10 cellular contexts compared by ENCODE assay signal in genomic region chr7:105532709-105533460, GRCh38. TPM values are rescaled to one million over a fixed set of nuclear protein-coding genes. Genes with fewer than 3 reads are reported as not detected.
DNase-seq lines count a peak whose midpoint lies in the region; ATAC-seq, FAIRE-seq and TF ChIP-seq lines count a peak whose summit lies in the region.
"Had no signal": no experiment of that assay in that cellular context is flagged by ENCODE, and none has a peak within 500 bp of the region (broad histone marks: within the 10 kb centered on the region; RNA-seq: fewer than 3 reads in every experiment).

No MANE protein-coding gene starts in this region.

- no peak overlapping the region for H3K4ac ChIP-seq in mesendoderm (ENCODE audit: low read depth, low read length)

- CTCF ChIA-PET in K562 (lab: Yijun Ruan, JAX; ENCODE audit: low intra/inter-chr PET ratio), result interaction anchor here (0.6 kb wide), 1 partner anchor 521 kb away, joined by 3 read pairs; no protein-coding TSS in a partner anchor

- intact Hi-C loops in heart left ventricle (cut with DNase I) (loop anchor here in 1 of 10 donors (1.0 kb wide), 1 partner anchor 11 kb away; the partner anchor contains the start of gene PUS7), Right ventricle myocardium inferior (cut with DNase I) (no loop called here), K562 (cut with micrococcal nuclease) (no loop called here)

- 33 to 41% (median 35%) methylated on average over 11 to 12 of the region's 12 CpGs for WGBS in heart left ventricle, 4 donors
- WGBS in K562 (ENCODE audit: insufficient coverage, low coverage, missing lambda C conversion rate), result 7% methylated on average over 12 of the region's 12 CpGs
- WGBS in mesendoderm (ENCODE audit: extremely low coverage, insufficient coverage, low lambda C conversion rate), result no CpG with 5 or more reads among the region's 12 CpGs
- WGBS in urinary bladder, result 33% methylated on average over 12 of the region's 12 CpGs

- no peak overlapping the region for H4K5ac ChIP-seq in mesendoderm (ENCODE audit: low read length)

- no peak overlapping the region for H2BK5ac ChIP-seq in mesendoderm (ENCODE audit: low read length)

- POLR2A ChIA-PET in K562 (lab: Yijun Ruan, JAX), result interaction anchor here (0.6 to 2.1 kb wide), 11 partner anchors 10 to 550 kb away, joined by 3 to 16 read pairs (median 3); no protein-coding TSS in a partner anchor

- H3K27ac ChIP-seq in heart left ventricle (peak overlapping the region in 11 of 12 donors; percentile 2 to 94 (median 86)), K562 (ENCODE audit: extremely low read depth, low read depth, low read length) (peak overlapping the region; percentile 86), mesendoderm (ENCODE audit: low read depth, low read length) (no peak overlapping the region), urinary bladder (ENCODE audit: low read depth) (no peak overlapping the region)

- in situ Hi-C loops in K562 (cut with MboI) (no loop called here), GM13976 (cut with MboI; ENCODE audit: low sequenced_read_pairs, unreplicated experiment) (no loop called here)

- TF ChIP-seq CTCF in heart left ventricle (IDR thresholded peaks at IDR 0.05) (no peak), K562 (IDR thresholded peaks at IDR 0.05 in 2 of 3, conservative IDR thresholded peaks at IDR 0.05 in 1 of 3; ENCODE audit: insufficient read depth in 2 of 3, low read depth in 1 of 3, low read length in 3 of 3) (no peak), GM13976 (IDR thresholded peaks at IDR 0.05; ENCODE audit: borderline replicate concordance, control extremely low read depth, extremely low read depth, insufficient read depth, missing control alignments) (no peak)

- no peak overlapping the region for H4K8ac ChIP-seq in mesendoderm (ENCODE audit: low read depth, low read length)

- peak overlapping the region; percentile 30 for H3K23ac ChIP-seq in mesendoderm (ENCODE audit: low read length)

- H3K9ac ChIP-seq in K562 (ENCODE audit: insufficient read depth in 1 of 2, low read depth in 2 of 2, low read length in 2 of 2) (peak overlapping the region; percentile 95 to 98), mesendoderm (ENCODE audit: low read length) (peak overlapping the region; percentile 85)

- H3K36me3 ChIP-seq in heart left ventricle, result peaks cover 0 to 42% (median 31%) of the 10 kb centered on the region in 9 donors
- peaks cover 49% of the 10 kb centered on the region; the same call in 2 of the 3 replicates for H3K36me3 ChIP-seq in K562 (ENCODE audit: control insufficient read depth, insufficient read depth, low read length)
- no peaks in the 10 kb centered on the region for H3K36me3 ChIP-seq in mesendoderm (ENCODE audit: control insufficient read depth, insufficient read depth, low read length)
- H3K36me3 ChIP-seq in urinary bladder (ENCODE audit: insufficient read depth), result peaks cover 3% of the 10 kb centered on the region

- no peak overlapping the region for H2AK5ac ChIP-seq in mesendoderm (ENCODE audit: low read length)

- H3K4me1 ChIP-seq in heart left ventricle (peaks cover 0 to 27% (median 18%) of the 10 kb centered on the region in 12 donors), K562 (replicated peaks in 1 of 2; ENCODE audit: control insufficient read depth in 2 of 2, insufficient read depth in 2 of 2, low read length in 2 of 2) (peaks cover 10 to 12% of the 10 kb centered on the region in 2 experiments), mesendoderm (ENCODE audit: control insufficient read depth, low read depth, low read length) (peaks cover 2% of the 10 kb centered on the region), urinary bladder (ENCODE audit: insufficient read depth) (peaks cover 2% of the 10 kb centered on the region)

- no peak for TF ChIP-seq RAD21 in K562 (CRISPR knock-in tag; conservative IDR thresholded peaks at IDR 0.05 in 1 of 2, IDR thresholded peaks at IDR 0.05 in 1 of 2)

- H3K9me1 ChIP-seq in K562 (ENCODE audit: control insufficient read depth, insufficient read depth, low read length), result no peaks in the 10 kb centered on the region

- TF ChIP-seq POLR2A in heart left ventricle (IDR thresholded peaks at IDR 0.05) (no peak), K562 (conservative IDR thresholded peaks at IDR 0.05) (no peak)

- peaks cover 36% of the 10 kb centered on the region for H3K79me2 ChIP-seq in K562 (ENCODE audit: control insufficient read depth, insufficient read depth, low read length)
- peaks cover 10% of the 10 kb centered on the region for H3K79me2 ChIP-seq in mesendoderm (ENCODE audit: control insufficient read depth, insufficient read depth, low read length)

- DNase-seq in heart left ventricle (no peak), Right ventricle myocardium inferior (ENCODE audit: missing footprints) (no peak), K562 (ENCODE audit: extremely low read depth in 1 of 4, low spot score in 3 of 4) (peak in 1 of 4 experiments; percentile 11), mesendoderm (no peak), NCI-H524 treated with DMSO at 0.1 percent for 48 hours (lab: John Stamatoyannopoulos, UW) (no peak), GM13976 (ENCODE audit: low spot score) (no peak)

- peak overlapping the region; percentile 57 to 99 (median 90) for H3K4me3 ChIP-seq in heart left ventricle
- peak overlapping the region; percentile 78 for H3K4me3 ChIP-seq in K562
- H3K4me3 ChIP-seq in mesendoderm (ENCODE audit: low read length), result peak overlapping the region; percentile 88
- peak overlapping the region; percentile 84 for H3K4me3 ChIP-seq in urinary bladder (ENCODE audit: low read depth, low read length)

- H3K27me3 ChIP-seq in heart left ventricle (no peaks in the 10 kb centered on the region), K562 (ENCODE audit: control insufficient read depth in 2 of 2, insufficient read depth in 2 of 2, low read length in 2 of 2) (no peaks in the 10 kb centered on the region), mesendoderm (ENCODE audit: insufficient read depth, low read length, poor library complexity) (no peaks in the 10 kb centered on the region)

- H2AFZ ChIP-seq in K562 (ENCODE audit: low read depth, low read length), result peak overlapping the region; percentile 92

- H3K9me3 ChIP-seq in heart left ventricle, result no peaks in the 10 kb centered on the region
- no peaks in the 10 kb centered on the region for H3K9me3 ChIP-seq in K562 (replicated peaks; ENCODE audit: control insufficient read depth, insufficient read depth, low read depth, low read length)

- TF ChIP-seq EP300 in K562 (IDR thresholded peaks at IDR 0.05; ENCODE audit: low read length), result no peak

- BruUV-seq in K562 (replicated peaks; lab: Mats Ljungman, UMichigan), result no TSS peak

- H4K20me1 ChIP-seq in K562 (replicated peaks; ENCODE audit: control insufficient read depth, insufficient read depth, low read length), result no peaks in the 10 kb centered on the region

- H3K4me2 ChIP-seq in K562 (ENCODE audit: insufficient read depth, low read length) (peak overlapping the region; percentile 96), mesendoderm (ENCODE audit: low read length) (peak overlapping the region; percentile 87)

- peaks cover 7% of the 10 kb centered on the region for H3K79me1 ChIP-seq in mesendoderm (ENCODE audit: low read length)

- ATAC-seq in heart left ventricle (no peak), Right ventricle myocardium inferior (no peak), K562 (no peak), GM21737 (IDR thresholded peaks at IDR 0.05; ENCODE audit: unreplicated experiment) (no peak)

- H3K56ac ChIP-seq in mesendoderm (ENCODE audit: low read length), result peak overlapping the region; percentile 95

- H2BK15ac ChIP-seq in mesendoderm (replicated peaks; ENCODE audit: low read depth), result no peak overlapping the region

- FAIRE-seq in K562 (lab: Jason Lieb, UNC), result no peak

- H2BK120ac ChIP-seq in mesendoderm (ENCODE audit: low read depth, low read length), result no peak overlapping the region

- no peak overlapping the region for H3K18ac ChIP-seq in mesendoderm (ENCODE audit: low read length)

RNA-seq across cellular contexts. Expression of gene RINT1, which starts 0.9 kb away (rescaled TPM):
- total RNA-seq in heart left ventricle, result 10 to 100 TPM in 8 of 9 donors, 1 to 10 TPM in 1; 9.2 to 14.7 (median 13.3) TPM
- 10 to 100 TPM; 11.0 to 16.0 TPM for polyA plus RNA-seq in heart left ventricle
- total RNA-seq in Right ventricle myocardium inferior, result 13.3 TPM
- 105 and 215 TPM in 2 replicates for total RNA-seq in K562 (2011; cell fraction: chromatin; rRNA removed; ENCODE audit: low replicate concordance)
- 59.2 and 60.8 TPM in 2 replicates for total RNA-seq in K562 (2011; cell fraction: nucleolus; rRNA removed)
- total RNA-seq in K562 (2011; cell fraction: nucleoplasm; rRNA removed), result 72.0 and 74.5 TPM in 2 replicates
- 27.4 and 29.5 TPM in 2 replicates for total RNA-seq in K562 (2014; rRNA removed)
- 24.8 and 27.8 TPM in 2 replicates for total RNA-seq in K562 (2014; rRNA removed; fragmentation: Illumina TruSeq; extraction: Trizol)
- 22.7 and 22.9 TPM in 2 replicates for total RNA-seq in K562 (2015; rRNA removed; fragmentation: Illumina TruSeq; extraction: Trizol)
- 51.0 and 52.1 TPM in 2 replicates for total RNA-seq in K562 (2021)
- 56.1 and 74.3 TPM in 2 replicates for polyA plus RNA-seq in K562 (2011; rRNA removed)
- polyA plus RNA-seq in K562 (2011; cell fraction: cytosol; rRNA removed), result 14.2 and 19.3 TPM in 2 replicates
- 67.2 and 79.7 TPM in 2 replicates for polyA plus RNA-seq in K562 (2011; cell fraction: nucleus; rRNA removed)
- 27.7 and 28.9 TPM in 2 replicates for polyA plus RNA-seq in K562 (2012)
- polyA plus RNA-seq in K562 (2014; fragmentation: Illumina TruSeq; extraction: Trizol), result 39.6 and 45.5 TPM in 2 replicates
- 10 to 100 TPM; 21.3 to 27.4 TPM for polyA plus RNA-seq in K562 (2014; fragmentation: Nextera tagmentation; extraction: Ambion mirVana)
- 42.9 and 44.5 TPM in 2 replicates for polyA plus RNA-seq in K562 (2014; rRNA removed)
- 68.0 and 99.5 TPM in 2 replicates for polyA minus RNA-seq in K562 (2011; rRNA and poly(A)+ RNA removed)
- 32.6 and 37.4 TPM in 2 replicates for polyA minus RNA-seq in K562 (2011; cell fraction: cytosol; rRNA and poly(A)+ RNA removed)
- polyA minus RNA-seq in K562 (2011; cell fraction: nucleus; rRNA and poly(A)+ RNA removed), result 28.3 and 41.3 TPM in 2 replicates
- polyA plus RNA-seq in mesendoderm (2013, experiment 1 of 2), result 16.5 TPM
- 16.3 TPM for polyA plus RNA-seq in mesendoderm (2013, experiment 2 of 2)
- 25.9 TPM for total RNA-seq in urinary bladder
- polyA plus RNA-seq in urinary bladder, result 7.6 TPM

RNA-seq across cellular contexts. Expression of gene PUS7, which starts 10.8 kb away (rescaled TPM):
- total RNA-seq in heart left ventricle, result 1 to 10 TPM; 2.8 to 7.9 (median 5.5) TPM
- polyA plus RNA-seq in heart left ventricle, result 1 to 10 TPM; 1.9 to 5.6 TPM
- 4.5 TPM for total RNA-seq in Right ventricle myocardium inferior
- 50.2 and 144 TPM in 2 replicates for total RNA-seq in K562 (2011; cell fraction: chromatin; rRNA removed; ENCODE audit: low replicate concordance)
- 23.0 and 30.7 TPM in 2 replicates for total RNA-seq in K562 (2011; cell fraction: nucleolus; rRNA removed)
- 50.8 and 52.5 TPM in 2 replicates for total RNA-seq in K562 (2011; cell fraction: nucleoplasm; rRNA removed)
- 62.0 and 63.4 TPM in 2 replicates for total RNA-seq in K562 (2014; rRNA removed)
- 92.9 and 102 TPM in 2 replicates for total RNA-seq in K562 (2014; rRNA removed; fragmentation: Illumina TruSeq; extraction: Trizol)
- 85.5 and 95.6 TPM in 2 replicates for total RNA-seq in K562 (2015; rRNA removed; fragmentation: Illumina TruSeq; extraction: Trizol)
- total RNA-seq in K562 (2021), result 64.4 and 64.9 TPM in 2 replicates
- polyA plus RNA-seq in K562 (2011; rRNA removed), result 31.2 and 53.8 TPM in 2 replicates
- 13.9 and 14.8 TPM in 2 replicates for polyA plus RNA-seq in K562 (2011; cell fraction: cytosol; rRNA removed)
- 19.9 and 27.3 TPM in 2 replicates for polyA plus RNA-seq in K562 (2011; cell fraction: nucleus; rRNA removed)
- 19.0 and 31.0 TPM in 2 replicates for polyA plus RNA-seq in K562 (2012)
- 61.0 and 77.6 TPM in 2 replicates for polyA plus RNA-seq in K562 (2014; fragmentation: Illumina TruSeq; extraction: Trizol)
- 10 to 100 TPM; 15.1 to 17.1 TPM for polyA plus RNA-seq in K562 (2014; fragmentation: Nextera tagmentation; extraction: Ambion mirVana)
- polyA plus RNA-seq in K562 (2014; rRNA removed), result 60.7 and 63.2 TPM in 2 replicates
- polyA minus RNA-seq in K562 (2011; rRNA and poly(A)+ RNA removed), result 67.5 and 76.6 TPM in 2 replicates
- polyA minus RNA-seq in K562 (2011; cell fraction: cytosol; rRNA and poly(A)+ RNA removed), result 16.7 and 30.6 TPM in 2 replicates
- polyA minus RNA-seq in K562 (2011; cell fraction: nucleus; rRNA and poly(A)+ RNA removed), result 17.5 and 22.9 TPM in 2 replicates
- 48.5 TPM for polyA plus RNA-seq in mesendoderm (2013, experiment 1 of 2)
- 48.7 TPM for polyA plus RNA-seq in mesendoderm (2013, experiment 2 of 2)
- total RNA-seq in urinary bladder, result 16.3 TPM
- polyA plus RNA-seq in urinary bladder, result 7.3 TPM

RNA-seq across cellular contexts. Expression of gene EFCAB10, which starts 48.4 kb away (rescaled TPM):
- total RNA-seq in heart left ventricle (not detected), Right ventricle myocardium inferior (not detected), K562 (2014; rRNA removed) (9.6 and 12.2 TPM in 2 replicates), K562 (2014; rRNA removed; fragmentation: Illumina TruSeq; extraction: Trizol) (19.9 and 20.6 TPM in 2 replicates), K562 (2015; rRNA removed; fragmentation: Illumina TruSeq; extraction: Trizol) (11.3 and 13.1 TPM in 2 replicates), K562 (2021) (17.3 and 19.7 TPM in 2 replicates), urinary bladder (not detected)
- polyA plus RNA-seq in heart left ventricle (not detected), K562 (2011; rRNA removed) (5.0 and 6.4 TPM in 2 replicates), K562 (2014; fragmentation: Illumina TruSeq; extraction: Trizol) (15.2 and 21.1 TPM in 2 replicates), K562 (2014; fragmentation: Nextera tagmentation; extraction: Ambion mirVana) (10 to 100 TPM; 16.8 to 21.4 TPM), K562 (2014; rRNA removed) (15.4 and 22.5 TPM in 2 replicates), urinary bladder (not detected)
- total RNA-seq in K562 (2011; cell fraction: chromatin; rRNA removed; ENCODE audit: low replicate concordance), result 2.1 and 9.3 TPM in 2 replicates
- total RNA-seq in K562 (2011; cell fraction: nucleolus; rRNA removed), result 1.5 and 2.9 TPM in 2 replicates
- 3.2 and 6.1 TPM in 2 replicates for total RNA-seq in K562 (2011; cell fraction: nucleoplasm; rRNA removed)
- 0.69 and 1.9 TPM in 2 replicates for polyA plus RNA-seq in K562 (2011; cell fraction: cytosol; rRNA removed)
- polyA plus RNA-seq in K562 (2011; cell fraction: nucleus; rRNA removed), result 1.5 and 1.7 TPM in 2 replicates
- 12.2 and 13.3 TPM in 2 replicates for polyA plus RNA-seq in K562 (2012)
- polyA minus RNA-seq in K562 (2011; rRNA and poly(A)+ RNA removed), result 4.0 and 4.2 TPM in 2 replicates
- 1.8 and 2.5 TPM in 2 replicates for polyA minus RNA-seq in K562 (2011; cell fraction: cytosol; rRNA and poly(A)+ RNA removed)
- 0.27 and 1.00 TPM in 2 replicates for polyA minus RNA-seq in K562 (2011; cell fraction: nucleus; rRNA and poly(A)+ RNA removed)
- polyA plus RNA-seq in mesendoderm (2013, experiment 1 of 2), result 3.2 TPM
- polyA plus RNA-seq in mesendoderm (2013, experiment 2 of 2), result 3.8 TPM
- total RNA-seq: lung microvascular endothelial cell, RPMI7951 had no signal

Comparison
In these comparisons a context has a peak if more than half of its experiments do, and no peak if none do; other contexts are left out.
1. H3K27ac ChIP-seq: peak in heart left ventricle (11 of 12) and K562 (single experiment); none in mesendoderm (single experiment) and urinary bladder (single experiment).
2. Peak in every context shown above with its lines, with median percentiles within 50 percentile points of each other: H3K4me3 ChIP-seq.